In the genomic region with DNA sequence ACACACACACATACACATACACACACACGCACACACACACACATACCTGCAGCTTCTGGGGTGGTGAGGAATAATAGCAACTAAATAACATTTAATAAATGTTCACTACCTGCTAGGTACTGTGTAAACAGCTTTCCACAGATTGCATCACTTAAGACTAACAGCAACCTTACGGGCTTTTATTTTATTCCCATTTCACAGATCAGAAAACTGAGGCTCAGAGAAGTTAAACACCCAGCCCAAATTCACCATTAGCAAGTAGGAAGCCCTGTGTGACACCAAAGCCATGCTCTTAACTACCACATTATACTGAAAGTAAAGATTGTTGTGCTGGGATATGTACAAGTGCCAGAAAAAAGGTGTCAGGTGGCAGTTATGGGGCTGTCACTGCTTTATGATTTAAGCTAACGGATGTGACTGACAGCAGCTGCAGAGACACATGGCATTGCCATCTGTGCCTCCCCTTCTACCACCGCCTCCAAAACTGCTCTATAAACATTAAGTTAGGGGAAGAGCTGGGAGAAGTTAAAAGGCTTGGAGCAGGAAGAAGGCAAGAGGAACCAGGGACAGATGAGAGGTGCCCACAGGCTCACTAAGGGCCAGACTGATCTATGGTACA, we compare ENCODE assay signal across 1 cellular context.
A peak's percentile ranks its signal among the peaks of the same experiment; 100 is the strongest.
TF ChIP-seq lines count a peak whose summit lies in the region.

No MANE protein-coding gene starts in this region.

TF ChIP-seq in HepG2, 621 proteins besides CTCF, POLR2A, EP300 and RAD21:
- TF ChIP-seq ZNF629 (CRISPR knock-in tag; conservative IDR thresholded peaks at IDR 0.05) (peak; percentile 91), AFF4 (CRISPR knock-in tag; IDR thresholded peaks at IDR 0.05) (no peak), NCOA2 (CRISPR knock-in tag; IDR thresholded peaks at IDR 0.05) (no peak), MIXL1 (CRISPR knock-in tag; IDR thresholded peaks at IDR 0.05) (no peak), ZNF772 (CRISPR knock-in tag; IDR thresholded peaks at IDR 0.05) (no peak), CHD4 (IDR thresholded peaks at IDR 0.05; ENCODE audit: borderline replicate concordance, low read length) (0 out of 2 replicates have a peak, but pooled peaks have one; percentile 54), MEIS2 (CRISPR knock-in tag; IDR thresholded peaks at IDR 0.05) (no peak), U2AF1 (optimal IDR thresholded peaks at IDR 0.05; ENCODE audit: low read depth, low read length) (no peak), ZNF224 (CRISPR knock-in tag; IDR thresholded peaks at IDR 0.05) (no peak), ZMYM3 (CRISPR knock-in tag; IDR thresholded peaks at IDR 0.05) (peak; percentile 51; the same call in 1 of the 2 replicates), THAP8 (CRISPR knock-in tag; IDR thresholded peaks at IDR 0.05; ENCODE audit: borderline replicate concordance) (no peak), HDAC6 (IDR thresholded peaks at IDR 0.05; ENCODE audit: low read depth, low read length) (no peak), ZFP82 (CRISPR knock-in tag; IDR thresholded peaks at IDR 0.05; ENCODE audit: borderline replicate concordance) (no peak), KLF11 (CRISPR knock-in tag; IDR thresholded peaks at IDR 0.05) (no peak), CBX1 (IDR thresholded peaks at IDR 0.05; ENCODE audit: low read depth) (no peak), ZNF737 (CRISPR knock-in tag; IDR thresholded peaks at IDR 0.05; ENCODE audit: borderline replicate concordance) (no peak), ZNF17 (CRISPR knock-in tag; IDR thresholded peaks at IDR 0.05) (no peak), NR2C2 (CRISPR knock-in tag; IDR thresholded peaks at IDR 0.05; ENCODE audit: borderline replicate concordance) (no peak), SNAPC4 (CRISPR knock-in tag; IDR thresholded peaks at IDR 0.05) (no peak), EHMT2 (IDR thresholded peaks at IDR 0.05; ENCODE audit: borderline replicate concordance, low read depth, low read length) (no peak), ZFP1 (CRISPR knock-in tag; IDR thresholded peaks at IDR 0.05) (no peak), DMTF1 (CRISPR knock-in tag; IDR thresholded peaks at IDR 0.05) (no peak), ZNF766 (CRISPR knock-in tag; IDR thresholded peaks at IDR 0.05; ENCODE audit: borderline replicate concordance) (no peak)
TF ChIP-seq in HepG2: peak in this region for 3.
